ENCODE assay signal across 26 cellular contexts in genomic region chr15:59394166-59394661, GRCh38. TPM values are rescaled to one million over a fixed set of nuclear protein-coding genes. Genes with fewer than 3 reads are reported as not detected.
"Had no signal": no experiment of that assay in that cellular context is flagged by ENCODE, and none has a peak within 500 bp of the region (broad histone marks: within the 10 kb centered on the region; RNA-seq: fewer than 3 reads in every experiment).

No MANE protein-coding gene starts in this region.

- H3K4me2 ChIP-seq: hepatocyte had no signal

- H3K36me3 Mint-ChIP-seq: activated naive CD4-positive, alpha-beta T cell treated with anti-CD3 and anti-CD28 coated beads, Interleukin-2, amount 50 U/mL, for 72 hours had no signal

- H3K4me3 Mint-ChIP-seq: activated CD4-positive, alpha-beta memory T cell treated with anti-CD3 and anti-CD28 coated beads, Interleukin-2, amount 10 ng/mL, durations not matched to agents 7 days and 5 days; activated CD4-positive, alpha-beta T cell treated with anti-CD3 and anti-CD28 coated beads, Interleukin-2, amount 10 ng/mL, durations not matched to agents 7 days and 5 days; activated T-cell treated with anti-CD3 and anti-CD28 coated beads, Interleukin-2, amount 50 U/mL, for 24 hours; central memory CD8-positive, alpha-beta T cell; nephron had no signal

- DNase-seq: activated CD4-positive, alpha-beta memory T cell treated with anti-CD3 and anti-CD28 coated beads, Interleukin-2, amount 10 ng/mL, durations not matched to agents 7 days and 5 days; activated CD4-positive, alpha-beta T cell treated with anti-CD3 and anti-CD28 coated beads for 1 hour; activated CD4-positive, alpha-beta T cell treated with anti-CD3 and anti-CD28 coated beads, Interleukin-2, amount 10 ng/mL, durations not matched to agents 7 days and 5 days; activated CD8-positive, alpha-beta memory T cell treated with anti-CD3 and anti-CD28 coated beads, Interleukin-2, amount 50 U/mL, for 48 hours; activated T-cell treated with anti-CD3 and anti-CD28 coated beads, Interleukin-2, amount 50 U/mL, for 24 hours; dermis blood vessel endothelial cell; effector CD4-positive, alpha-beta T cell; islet precursor cell; left cardiac atrium; left ventricle myocardium superior; posterior cingulate gyrus; right cardiac atrium; stimulated activated naive CD8-positive, alpha-beta T cell treated with anti-CD3 and anti-CD28 coated beads, Interleukin-15, Interleukin-2, amounts not matched to agents 100 U/mL and 50 U/mL, for 24 hours; T-helper 9 cell; testis; transverse colon; uterus; WERI-Rb-1 had no signal

- H2AFZ ChIP-seq: hepatocyte had no signal

- H3K36me3 ChIP-seq: breast epithelium, gastroesophageal sphincter, spleen, transverse colon, uterus, WERI-Rb-1 had no signal

- H3K4me1 Mint-ChIP-seq: central memory CD8-positive, alpha-beta T cell; nephron had no signal

- H3K4me1 ChIP-seq: breast epithelium, gastroesophageal sphincter, testis, transverse colon, uterus had no signal

- H3K79me2 ChIP-seq: hepatocyte had no signal

- H3K27ac Mint-ChIP-seq: activated CD4-positive, alpha-beta memory T cell treated with anti-CD3 and anti-CD28 coated beads, Interleukin-2, amount 10 ng/mL, durations not matched to agents 7 days and 5 days; activated CD4-positive, alpha-beta T cell treated with anti-CD3 and anti-CD28 coated beads, Interleukin-2, amount 10 ng/mL, durations not matched to agents 7 days and 5 days; activated T-cell treated with anti-CD3 and anti-CD28 coated beads, Interleukin-2, amount 50 U/mL, for 24 hours; nephron had no signal

- H3K9me3 ChIP-seq: breast epithelium, gastroesophageal sphincter, spleen, testis, transverse colon, uterus had no signal

- H3K4me3 ChIP-seq: breast epithelium, gastroesophageal sphincter, hepatocyte, spleen, testis, transverse colon, uterus had no signal

- H3K9me3 Mint-ChIP-seq: activated CD4-positive, alpha-beta memory T cell treated with anti-CD3 and anti-CD28 coated beads, Interleukin-2, amount 10 ng/mL, durations not matched to agents 7 days and 5 days; activated CD4-positive, alpha-beta T cell treated with anti-CD3 and anti-CD28 coated beads, Interleukin-2, amount 10 ng/mL, durations not matched to agents 7 days and 5 days; activated naive CD4-positive, alpha-beta T cell treated with anti-CD3 and anti-CD28 coated beads, Interleukin-2, amount 50 U/mL, for 72 hours; activated T-cell treated with anti-CD3 and anti-CD28 coated beads, Interleukin-2, amount 50 U/mL, for 24 hours; central memory CD8-positive, alpha-beta T cell; nephron had no signal

- H3K27me3 ChIP-seq: breast epithelium, gastroesophageal sphincter, hepatocyte, spleen, testis, transverse colon, uterus had no signal

- ATAC-seq: activated naive CD4-positive, alpha-beta T cell treated with anti-CD3 and anti-CD28 coated beads, Interleukin-2, amount 50 U/mL, for 72 hours; gastroesophageal sphincter; left cardiac atrium; left ventricle myocardium superior; right cardiac atrium; stimulated activated naive CD8-positive, alpha-beta T cell treated with anti-CD3 and anti-CD28 coated beads, Interleukin-15, Interleukin-2, amounts not matched to agents 100 U/mL and 50 U/mL, for 24 hours had no signal

- H3K27ac ChIP-seq: breast epithelium, gastroesophageal sphincter, hepatocyte, spleen, testis, transverse colon, uterus, WERI-Rb-1 had no signal

RNA-seq across cellular contexts. Expression of gene FAM81A, which starts 43.8 kb away (rescaled TPM):
- total RNA-seq: dermis blood vessel endothelial cell, lung microvascular endothelial cell had no signal
